In genomic region chr1:145956361-145956760, GRCh38 we compare ENCODE assay signal across 1 cellular context.
TF ChIP-seq lines count a peak whose summit lies in the region.

No MANE protein-coding gene starts in this region.

TF ChIP-seq in endothelial cell of umbilical vein, 7 proteins besides CTCF, POLR2A, EP300 and RAD21:
- TF ChIP-seq MAX (IDR thresholded peaks at IDR 0.05; ENCODE audit: insufficient read depth, insufficient read length) (no peak), FOS (IDR thresholded peaks at IDR 0.05; ENCODE audit: borderline replicate concordance, insufficient read depth, low read length) (no peak), JUN (IDR thresholded peaks at IDR 0.05; ENCODE audit: borderline replicate concordance, insufficient read depth, insufficient read length, low read depth) (no peak), POLR2AphosphoS5 (IDR thresholded peaks at IDR 0.05; ENCODE audit: insufficient read depth, low read depth, low read length) (no peak), GATA2 (IDR thresholded peaks at IDR 0.05; ENCODE audit: insufficient read depth, insufficient read length, low read depth, low read length) (no peak), MYC (IDR thresholded peaks at IDR 0.05; ENCODE audit: low read depth, low read length) (no peak), EZH2 (IDR thresholded peaks at IDR 0.05; ENCODE audit: borderline replicate concordance, low read depth, low read length, severe bottlenecking) (no peak)
